ENCODE assay signal across 1 cellular context in the genomic region with DNA sequence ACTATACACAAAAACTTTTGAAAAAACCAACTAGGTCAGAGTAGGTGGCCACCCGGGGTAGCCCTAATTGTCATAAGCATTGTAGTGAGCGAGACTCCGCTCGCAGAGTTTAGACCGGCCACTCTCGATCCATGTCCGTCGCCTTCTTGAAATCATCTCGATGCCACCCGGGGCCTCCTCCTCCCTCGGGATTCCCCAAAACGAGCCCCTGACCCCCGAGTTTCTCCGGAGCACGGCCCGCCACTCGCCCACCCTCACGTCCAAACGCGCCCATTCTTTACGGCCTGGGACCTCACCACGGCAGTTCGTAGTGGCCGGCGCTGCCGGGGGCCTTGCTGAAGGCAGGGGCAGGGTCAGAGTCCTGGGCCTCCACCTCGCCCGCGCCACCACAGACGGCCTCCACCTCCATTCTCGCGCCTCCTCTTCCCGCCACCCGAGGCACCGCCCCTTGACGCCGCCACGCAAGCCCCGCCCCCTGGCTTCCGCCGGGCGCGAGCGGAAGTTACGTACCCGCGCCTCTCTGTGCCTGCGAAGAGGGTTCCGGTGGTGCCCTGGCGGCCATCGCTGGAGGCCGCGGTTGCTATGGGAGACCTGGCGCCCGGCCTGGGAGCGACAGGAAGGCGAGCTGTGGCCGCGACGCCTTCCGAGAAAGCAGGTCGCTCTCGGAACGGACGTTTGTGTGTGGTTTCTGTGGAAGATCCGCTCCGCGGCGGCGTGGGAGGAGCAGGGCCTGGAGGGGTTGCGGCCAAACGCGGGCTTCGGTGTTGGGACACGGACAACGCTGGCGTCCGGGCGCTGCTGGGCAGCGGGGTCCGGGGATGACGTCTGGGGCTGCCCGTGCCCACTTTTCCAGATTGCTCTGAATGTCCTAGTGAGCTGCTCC.
TF ChIP-seq lines count a peak whose summit lies in the region.

A gene (minus strand): TSS at position 425 of the 883 bp plus-strand sequence. CDS start 16 bp downstream, at position 409.

TF ChIP-seq in HepG2, 621 proteins besides CTCF, POLR2A, EP300 and RAD21 (continued from another document and continues in another):
- TF ChIP-seq, protein P1, sequence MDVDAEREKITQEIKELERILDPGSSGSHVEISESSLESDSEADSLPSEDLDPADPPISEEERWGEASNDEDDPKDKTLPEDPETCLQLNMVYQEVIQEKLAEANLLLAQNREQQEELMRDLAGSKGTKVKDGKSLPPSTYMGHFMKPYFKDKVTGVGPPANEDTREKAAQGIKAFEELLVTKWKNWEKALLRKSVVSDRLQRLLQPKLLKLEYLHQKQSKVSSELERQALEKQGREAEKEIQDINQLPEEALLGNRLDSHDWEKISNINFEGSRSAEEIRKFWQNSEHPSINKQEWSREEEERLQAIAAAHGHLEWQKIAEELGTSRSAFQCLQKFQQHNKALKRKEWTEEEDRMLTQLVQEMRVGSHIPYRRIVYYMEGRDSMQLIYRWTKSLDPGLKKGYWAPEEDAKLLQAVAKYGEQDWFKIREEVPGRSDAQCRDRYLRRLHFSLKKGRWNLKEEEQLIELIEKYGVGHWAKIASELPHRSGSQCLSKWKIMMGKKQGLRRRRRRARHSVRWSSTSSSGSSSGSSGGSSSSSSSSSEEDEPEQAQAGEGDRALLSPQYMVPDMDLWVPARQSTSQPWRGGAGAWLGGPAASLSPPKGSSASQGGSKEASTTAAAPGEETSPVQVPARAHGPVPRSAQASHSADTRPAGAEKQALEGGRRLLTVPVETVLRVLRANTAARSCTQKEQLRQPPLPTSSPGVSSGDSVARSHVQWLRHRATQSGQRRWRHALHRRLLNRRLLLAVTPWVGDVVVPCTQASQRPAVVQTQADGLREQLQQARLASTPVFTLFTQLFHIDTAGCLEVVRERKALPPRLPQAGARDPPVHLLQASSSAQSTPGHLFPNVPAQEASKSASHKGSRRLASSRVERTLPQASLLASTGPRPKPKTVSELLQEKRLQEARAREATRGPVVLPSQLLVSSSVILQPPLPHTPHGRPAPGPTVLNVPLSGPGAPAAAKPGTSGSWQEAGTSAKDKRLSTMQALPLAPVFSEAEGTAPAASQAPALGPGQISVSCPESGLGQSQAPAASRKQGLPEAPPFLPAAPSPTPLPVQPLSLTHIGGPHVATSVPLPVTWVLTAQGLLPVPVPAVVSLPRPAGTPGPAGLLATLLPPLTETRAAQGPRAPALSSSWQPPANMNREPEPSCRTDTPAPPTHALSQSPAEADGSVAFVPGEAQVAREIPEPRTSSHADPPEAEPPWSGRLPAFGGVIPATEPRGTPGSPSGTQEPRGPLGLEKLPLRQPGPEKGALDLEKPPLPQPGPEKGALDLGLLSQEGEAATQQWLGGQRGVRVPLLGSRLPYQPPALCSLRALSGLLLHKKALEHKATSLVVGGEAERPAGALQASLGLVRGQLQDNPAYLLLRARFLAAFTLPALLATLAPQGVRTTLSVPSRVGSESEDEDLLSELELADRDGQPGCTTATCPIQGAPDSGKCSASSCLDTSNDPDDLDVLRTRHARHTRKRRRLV (CRISPR knock-in tag; IDR thresholded peaks at IDR 0.05): 0 out of 2 replicates have a peak, but pooled peaks have one; percentile 54
- peak; percentile 48; the same call in 1 of the 2 replicates for TF ChIP-seq ZFP36L1 (CRISPR knock-in tag; IDR thresholded peaks at IDR 0.05)
- TF ChIP-seq RFX5 (IDR thresholded peaks at IDR 0.05; ENCODE audit: low read depth, low read length): no peak
- TF ChIP-seq ZIK1 (CRISPR knock-in tag; IDR thresholded peaks at IDR 0.05; ENCODE audit: borderline replicate concordance, low read depth): peak; percentile 74; the same call in 1 of the 2 replicates
- peak; percentile 85 for TF ChIP-seq IRF2 (CRISPR knock-in tag; IDR thresholded peaks at IDR 0.05)
- TF ChIP-seq ZNF260 (CRISPR knock-in tag; IDR thresholded peaks at IDR 0.05; ENCODE audit: borderline replicate concordance, low read depth): no peak
- TF ChIP-seq, protein P2, sequence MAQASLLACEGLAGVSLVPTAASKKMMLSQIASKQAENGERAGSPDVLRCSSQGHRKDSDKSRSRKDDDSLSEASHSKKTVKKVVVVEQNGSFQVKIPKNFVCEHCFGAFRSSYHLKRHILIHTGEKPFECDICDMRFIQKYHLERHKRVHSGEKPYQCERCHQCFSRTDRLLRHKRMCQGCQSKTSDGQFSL (CRISPR knock-in tag; IDR thresholded peaks at IDR 0.05): no peak
- TF ChIP-seq ZNF678 (CRISPR knock-in tag; IDR thresholded peaks at IDR 0.05): no peak
- peak; percentile 88 for TF ChIP-seq YEATS4 (CRISPR knock-in tag; IDR thresholded peaks at IDR 0.05; ENCODE audit: borderline replicate concordance)
- TF ChIP-seq ZKSCAN1 (IDR thresholded peaks at IDR 0.05; ENCODE audit: low read length): no peak
- TF ChIP-seq, protein P3, sequence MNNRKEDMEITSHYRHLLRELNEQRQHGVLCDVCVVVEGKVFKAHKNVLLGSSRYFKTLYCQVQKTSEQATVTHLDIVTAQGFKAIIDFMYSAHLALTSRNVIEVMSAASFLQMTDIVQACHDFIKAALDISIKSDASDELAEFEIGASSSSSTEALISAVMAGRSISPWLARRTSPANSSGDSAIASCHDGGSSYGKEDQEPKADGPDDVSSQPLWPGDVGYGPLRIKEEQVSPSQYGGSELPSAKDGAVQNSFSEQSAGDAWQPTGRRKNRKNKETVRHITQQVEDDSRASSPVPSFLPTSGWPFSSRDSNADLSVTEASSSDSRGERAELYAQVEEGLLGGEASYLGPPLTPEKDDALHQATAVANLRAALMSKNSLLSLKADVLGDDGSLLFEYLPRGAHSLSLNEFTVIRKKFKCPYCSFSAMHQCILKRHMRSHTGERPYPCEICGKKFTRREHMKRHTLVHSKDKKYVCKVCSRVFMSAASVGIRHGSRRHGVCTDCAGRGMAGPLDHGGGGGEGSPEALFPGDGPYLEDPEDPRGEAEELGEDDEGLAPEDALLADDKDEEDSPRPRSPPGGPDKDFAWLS (CRISPR knock-in tag; IDR thresholded peaks at IDR 0.05; ENCODE audit: borderline replicate concordance): no peak
- TF ChIP-seq, protein P4, sequence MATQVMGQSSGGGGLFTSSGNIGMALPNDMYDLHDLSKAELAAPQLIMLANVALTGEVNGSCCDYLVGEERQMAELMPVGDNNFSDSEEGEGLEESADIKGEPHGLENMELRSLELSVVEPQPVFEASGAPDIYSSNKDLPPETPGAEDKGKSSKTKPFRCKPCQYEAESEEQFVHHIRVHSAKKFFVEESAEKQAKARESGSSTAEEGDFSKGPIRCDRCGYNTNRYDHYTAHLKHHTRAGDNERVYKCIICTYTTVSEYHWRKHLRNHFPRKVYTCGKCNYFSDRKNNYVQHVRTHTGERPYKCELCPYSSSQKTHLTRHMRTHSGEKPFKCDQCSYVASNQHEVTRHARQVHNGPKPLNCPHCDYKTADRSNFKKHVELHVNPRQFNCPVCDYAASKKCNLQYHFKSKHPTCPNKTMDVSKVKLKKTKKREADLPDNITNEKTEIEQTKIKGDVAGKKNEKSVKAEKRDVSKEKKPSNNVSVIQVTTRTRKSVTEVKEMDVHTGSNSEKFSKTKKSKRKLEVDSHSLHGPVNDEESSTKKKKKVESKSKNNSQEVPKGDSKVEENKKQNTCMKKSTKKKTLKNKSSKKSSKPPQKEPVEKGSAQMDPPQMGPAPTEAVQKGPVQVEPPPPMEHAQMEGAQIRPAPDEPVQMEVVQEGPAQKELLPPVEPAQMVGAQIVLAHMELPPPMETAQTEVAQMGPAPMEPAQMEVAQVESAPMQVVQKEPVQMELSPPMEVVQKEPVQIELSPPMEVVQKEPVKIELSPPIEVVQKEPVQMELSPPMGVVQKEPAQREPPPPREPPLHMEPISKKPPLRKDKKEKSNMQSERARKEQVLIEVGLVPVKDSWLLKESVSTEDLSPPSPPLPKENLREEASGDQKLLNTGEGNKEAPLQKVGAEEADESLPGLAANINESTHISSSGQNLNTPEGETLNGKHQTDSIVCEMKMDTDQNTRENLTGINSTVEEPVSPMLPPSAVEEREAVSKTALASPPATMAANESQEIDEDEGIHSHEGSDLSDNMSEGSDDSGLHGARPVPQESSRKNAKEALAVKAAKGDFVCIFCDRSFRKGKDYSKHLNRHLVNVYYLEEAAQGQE (IDR thresholded peaks at IDR 0.05; ENCODE audit: borderline replicate concordance in 1 of 2, low read depth in 1 of 2, low read length in 2 of 2): no peak
- no peak for TF ChIP-seq MIER2 (CRISPR knock-in tag; IDR thresholded peaks at IDR 0.05)
- no peak for TF ChIP-seq HHEX (CRISPR knock-in tag; IDR thresholded peaks at IDR 0.05)
- TF ChIP-seq RARA (CRISPR knock-in tag; IDR thresholded peaks at IDR 0.05): 0 out of 2 replicates have a peak, but pooled peaks have one; percentile 37
- peak; percentile 82; the same call in 1 of the 2 replicates for TF ChIP-seq TSC22D2 (CRISPR knock-in tag; IDR thresholded peaks at IDR 0.05; ENCODE audit: borderline replicate concordance)
- no peak for TF ChIP-seq FLYWCH1 (CRISPR knock-in tag; IDR thresholded peaks at IDR 0.05)
- TF ChIP-seq ZFX (CRISPR knock-in tag; IDR thresholded peaks at IDR 0.05; ENCODE audit: low read depth): peak; percentile 94
- TF ChIP-seq ZNF317 (CRISPR knock-in tag; IDR thresholded peaks at IDR 0.05): peak; percentile 72
- TF ChIP-seq REXO4 (CRISPR knock-in tag; IDR thresholded peaks at IDR 0.05; ENCODE audit: borderline replicate concordance): no peak
- TF ChIP-seq PCBP1 (IDR thresholded peaks at IDR 0.05; ENCODE audit: borderline replicate concordance, low read depth, low read length): no peak
- TF ChIP-seq PITX1 (CRISPR knock-in tag; IDR thresholded peaks at IDR 0.05): peak; percentile 11; the same call in 1 of the 2 replicates
- no peak for TF ChIP-seq ZNF674 (CRISPR knock-in tag; IDR thresholded peaks at IDR 0.05; ENCODE audit: low read depth)
- peak; percentile 76; the same call in 1 of the 2 replicates for TF ChIP-seq ZNF451 (CRISPR knock-in tag; IDR thresholded peaks at IDR 0.05)
- TF ChIP-seq, protein P5, sequence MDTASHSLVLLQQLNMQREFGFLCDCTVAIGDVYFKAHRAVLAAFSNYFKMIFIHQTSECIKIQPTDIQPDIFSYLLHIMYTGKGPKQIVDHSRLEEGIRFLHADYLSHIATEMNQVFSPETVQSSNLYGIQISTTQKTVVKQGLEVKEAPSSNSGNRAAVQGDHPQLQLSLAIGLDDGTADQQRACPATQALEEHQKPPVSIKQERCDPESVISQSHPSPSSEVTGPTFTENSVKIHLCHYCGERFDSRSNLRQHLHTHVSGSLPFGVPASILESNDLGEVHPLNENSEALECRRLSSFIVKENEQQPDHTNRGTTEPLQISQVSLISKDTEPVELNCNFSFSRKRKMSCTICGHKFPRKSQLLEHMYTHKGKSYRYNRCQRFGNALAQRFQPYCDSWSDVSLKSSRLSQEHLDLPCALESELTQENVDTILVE (CRISPR knock-in tag; IDR thresholded peaks at IDR 0.05): peak; percentile 48; the same call in 1 of the 2 replicates
- TF ChIP-seq MAFK (conservative IDR thresholded peaks at IDR 0.05 in 1 of 2, IDR thresholded peaks at IDR 0.05 in 1 of 2; ENCODE audit: low read length in 2 of 2): no peak
- TF ChIP-seq ZBTB38 (CRISPR knock-in tag; IDR thresholded peaks at IDR 0.05): peak; percentile 82
- TF ChIP-seq NFIB (CRISPR knock-in tag; IDR thresholded peaks at IDR 0.05; ENCODE audit: borderline replicate concordance): no peak
- TF ChIP-seq PCBP2 (optimal IDR thresholded peaks at IDR 0.05; ENCODE audit: low read depth, low read length, poor library complexity, severe bottlenecking): no peak
- TF ChIP-seq JDP2 (CRISPR knock-in tag; IDR thresholded peaks at IDR 0.05; ENCODE audit: borderline replicate concordance): no peak
- no peak for TF ChIP-seq NFE2L1 (CRISPR knock-in tag; IDR thresholded peaks at IDR 0.05; ENCODE audit: borderline replicate concordance)
- peak; percentile 27; the same call in 1 of the 2 replicates for TF ChIP-seq GTF3A (CRISPR knock-in tag; conservative IDR thresholded peaks at IDR 0.05)
- no peak for TF ChIP-seq ZBTB20 (CRISPR knock-in tag; IDR thresholded peaks at IDR 0.05; ENCODE audit: borderline replicate concordance, low read depth)
- peak; percentile 86 for TF ChIP-seq ZNF350 (CRISPR knock-in tag; IDR thresholded peaks at IDR 0.05; ENCODE audit: borderline replicate concordance, low read depth)
- no peak for TF ChIP-seq NKX3-1 (CRISPR knock-in tag; IDR thresholded peaks at IDR 0.05)
- TF ChIP-seq ZNF121 (CRISPR knock-in tag; IDR thresholded peaks at IDR 0.05): 0 out of 2 replicates have a peak, but pooled peaks have one; percentile 35
- TF ChIP-seq, protein P6, sequence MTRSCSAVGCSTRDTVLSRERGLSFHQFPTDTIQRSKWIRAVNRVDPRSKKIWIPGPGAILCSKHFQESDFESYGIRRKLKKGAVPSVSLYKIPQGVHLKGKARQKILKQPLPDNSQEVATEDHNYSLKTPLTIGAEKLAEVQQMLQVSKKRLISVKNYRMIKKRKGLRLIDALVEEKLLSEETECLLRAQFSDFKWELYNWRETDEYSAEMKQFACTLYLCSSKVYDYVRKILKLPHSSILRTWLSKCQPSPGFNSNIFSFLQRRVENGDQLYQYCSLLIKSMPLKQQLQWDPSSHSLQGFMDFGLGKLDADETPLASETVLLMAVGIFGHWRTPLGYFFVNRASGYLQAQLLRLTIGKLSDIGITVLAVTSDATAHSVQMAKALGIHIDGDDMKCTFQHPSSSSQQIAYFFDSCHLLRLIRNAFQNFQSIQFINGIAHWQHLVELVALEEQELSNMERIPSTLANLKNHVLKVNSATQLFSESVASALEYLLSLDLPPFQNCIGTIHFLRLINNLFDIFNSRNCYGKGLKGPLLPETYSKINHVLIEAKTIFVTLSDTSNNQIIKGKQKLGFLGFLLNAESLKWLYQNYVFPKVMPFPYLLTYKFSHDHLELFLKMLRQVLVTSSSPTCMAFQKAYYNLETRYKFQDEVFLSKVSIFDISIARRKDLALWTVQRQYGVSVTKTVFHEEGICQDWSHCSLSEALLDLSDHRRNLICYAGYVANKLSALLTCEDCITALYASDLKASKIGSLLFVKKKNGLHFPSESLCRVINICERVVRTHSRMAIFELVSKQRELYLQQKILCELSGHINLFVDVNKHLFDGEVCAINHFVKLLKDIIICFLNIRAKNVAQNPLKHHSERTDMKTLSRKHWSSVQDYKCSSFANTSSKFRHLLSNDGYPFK (CRISPR knock-in tag; IDR thresholded peaks at IDR 0.05; ENCODE audit: borderline replicate concordance): peak; percentile 99
- TF ChIP-seq ZNF547 (CRISPR knock-in tag; IDR thresholded peaks at IDR 0.05): peak; percentile 86; the same call in 1 of the 2 replicates
- TF ChIP-seq ZNF468 (CRISPR knock-in tag; IDR thresholded peaks at IDR 0.05): no peak
- TF ChIP-seq KAT2B (IDR thresholded peaks at IDR 0.05; ENCODE audit: borderline replicate concordance, low read depth, low read length): no peak
- peak; percentile 74 for TF ChIP-seq ZNF501 (CRISPR knock-in tag; IDR thresholded peaks at IDR 0.05)
- TF ChIP-seq, protein P7, sequence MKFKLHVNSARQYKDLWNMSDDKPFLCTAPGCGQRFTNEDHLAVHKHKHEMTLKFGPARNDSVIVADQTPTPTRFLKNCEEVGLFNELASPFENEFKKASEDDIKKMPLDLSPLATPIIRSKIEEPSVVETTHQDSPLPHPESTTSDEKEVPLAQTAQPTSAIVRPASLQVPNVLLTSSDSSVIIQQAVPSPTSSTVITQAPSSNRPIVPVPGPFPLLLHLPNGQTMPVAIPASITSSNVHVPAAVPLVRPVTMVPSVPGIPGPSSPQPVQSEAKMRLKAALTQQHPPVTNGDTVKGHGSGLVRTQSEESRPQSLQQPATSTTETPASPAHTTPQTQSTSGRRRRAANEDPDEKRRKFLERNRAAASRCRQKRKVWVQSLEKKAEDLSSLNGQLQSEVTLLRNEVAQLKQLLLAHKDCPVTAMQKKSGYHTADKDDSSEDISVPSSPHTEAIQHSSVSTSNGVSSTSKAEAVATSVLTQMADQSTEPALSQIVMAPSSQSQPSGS (CRISPR knock-in tag; IDR thresholded peaks at IDR 0.05): peak; percentile 88
- no peak for TF ChIP-seq ZNF552 (CRISPR knock-in tag; IDR thresholded peaks at IDR 0.05; ENCODE audit: borderline replicate concordance)
- TF ChIP-seq ZNF431 (CRISPR knock-in tag; IDR thresholded peaks at IDR 0.05; ENCODE audit: borderline replicate concordance, low read depth): peak; percentile 57; the same call in 1 of the 2 replicates
- TF ChIP-seq ZNF891 (CRISPR knock-in tag; IDR thresholded peaks at IDR 0.05): peak; percentile 70
- peak; percentile 88 for TF ChIP-seq PHF8 (CRISPR knock-in tag; IDR thresholded peaks at IDR 0.05)
